1 cellular context compared by ENCODE assay signal in the genomic region with DNA sequence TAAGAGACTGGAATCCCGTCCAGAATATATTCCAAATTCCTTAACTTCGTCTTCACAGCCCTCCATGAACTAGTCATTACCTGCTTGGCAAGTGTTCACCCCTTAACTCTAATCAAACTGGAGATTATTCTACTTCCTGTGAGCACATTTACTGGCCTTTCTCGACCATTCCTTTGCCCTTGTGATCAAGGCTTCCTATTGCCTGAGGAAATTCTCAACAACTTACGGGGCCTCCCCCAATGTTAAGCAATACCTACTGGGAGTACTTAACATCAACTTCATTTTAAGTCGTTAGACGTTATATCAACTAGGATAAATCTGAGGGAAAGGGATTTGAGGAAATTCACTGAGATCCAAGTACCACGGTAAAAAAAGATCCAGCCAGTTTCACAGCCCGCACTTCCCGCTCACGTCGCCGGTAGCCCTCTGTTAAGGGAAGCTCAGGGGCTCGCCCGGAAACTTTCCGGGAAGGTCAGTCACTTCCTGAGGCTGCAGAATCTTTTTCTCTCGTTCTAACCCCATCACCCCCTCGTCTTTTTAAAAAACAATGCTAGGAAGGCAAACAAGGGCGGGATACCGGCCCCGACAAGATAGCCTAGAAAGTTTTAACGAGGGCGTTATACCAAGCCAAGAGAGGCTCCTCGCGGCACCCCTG.
TF ChIP-seq lines count a peak whose summit lies in the region.

No MANE protein-coding gene starts in this region.

TF ChIP-seq in K562, 482 proteins besides CTCF, POLR2A, EP300 and RAD21 (continued from another document):
- TF ChIP-seq, protein P1, sequence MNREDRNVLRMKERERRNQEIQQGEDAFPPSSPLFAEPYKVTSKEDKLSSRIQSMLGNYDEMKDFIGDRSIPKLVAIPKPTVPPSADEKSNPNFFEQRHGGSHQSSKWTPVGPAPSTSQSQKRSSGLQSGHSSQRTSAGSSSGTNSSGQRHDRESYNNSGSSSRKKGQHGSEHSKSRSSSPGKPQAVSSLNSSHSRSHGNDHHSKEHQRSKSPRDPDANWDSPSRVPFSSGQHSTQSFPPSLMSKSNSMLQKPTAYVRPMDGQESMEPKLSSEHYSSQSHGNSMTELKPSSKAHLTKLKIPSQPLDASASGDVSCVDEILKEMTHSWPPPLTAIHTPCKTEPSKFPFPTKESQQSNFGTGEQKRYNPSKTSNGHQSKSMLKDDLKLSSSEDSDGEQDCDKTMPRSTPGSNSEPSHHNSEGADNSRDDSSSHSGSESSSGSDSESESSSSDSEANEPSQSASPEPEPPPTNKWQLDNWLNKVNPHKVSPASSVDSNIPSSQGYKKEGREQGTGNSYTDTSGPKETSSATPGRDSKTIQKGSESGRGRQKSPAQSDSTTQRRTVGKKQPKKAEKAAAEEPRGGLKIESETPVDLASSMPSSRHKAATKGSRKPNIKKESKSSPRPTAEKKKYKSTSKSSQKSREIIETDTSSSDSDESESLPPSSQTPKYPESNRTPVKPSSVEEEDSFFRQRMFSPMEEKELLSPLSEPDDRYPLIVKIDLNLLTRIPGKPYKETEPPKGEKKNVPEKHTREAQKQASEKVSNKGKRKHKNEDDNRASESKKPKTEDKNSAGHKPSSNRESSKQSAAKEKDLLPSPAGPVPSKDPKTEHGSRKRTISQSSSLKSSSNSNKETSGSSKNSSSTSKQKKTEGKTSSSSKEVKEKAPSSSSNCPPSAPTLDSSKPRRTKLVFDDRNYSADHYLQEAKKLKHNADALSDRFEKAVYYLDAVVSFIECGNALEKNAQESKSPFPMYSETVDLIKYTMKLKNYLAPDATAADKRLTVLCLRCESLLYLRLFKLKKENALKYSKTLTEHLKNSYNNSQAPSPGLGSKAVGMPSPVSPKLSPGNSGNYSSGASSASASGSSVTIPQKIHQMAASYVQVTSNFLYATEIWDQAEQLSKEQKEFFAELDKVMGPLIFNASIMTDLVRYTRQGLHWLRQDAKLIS (CRISPR knock-in tag; IDR thresholded peaks at IDR 0.05) = peak; percentile 4; the same call in 1 of the 2 replicates
- TF ChIP-seq, protein P2, sequence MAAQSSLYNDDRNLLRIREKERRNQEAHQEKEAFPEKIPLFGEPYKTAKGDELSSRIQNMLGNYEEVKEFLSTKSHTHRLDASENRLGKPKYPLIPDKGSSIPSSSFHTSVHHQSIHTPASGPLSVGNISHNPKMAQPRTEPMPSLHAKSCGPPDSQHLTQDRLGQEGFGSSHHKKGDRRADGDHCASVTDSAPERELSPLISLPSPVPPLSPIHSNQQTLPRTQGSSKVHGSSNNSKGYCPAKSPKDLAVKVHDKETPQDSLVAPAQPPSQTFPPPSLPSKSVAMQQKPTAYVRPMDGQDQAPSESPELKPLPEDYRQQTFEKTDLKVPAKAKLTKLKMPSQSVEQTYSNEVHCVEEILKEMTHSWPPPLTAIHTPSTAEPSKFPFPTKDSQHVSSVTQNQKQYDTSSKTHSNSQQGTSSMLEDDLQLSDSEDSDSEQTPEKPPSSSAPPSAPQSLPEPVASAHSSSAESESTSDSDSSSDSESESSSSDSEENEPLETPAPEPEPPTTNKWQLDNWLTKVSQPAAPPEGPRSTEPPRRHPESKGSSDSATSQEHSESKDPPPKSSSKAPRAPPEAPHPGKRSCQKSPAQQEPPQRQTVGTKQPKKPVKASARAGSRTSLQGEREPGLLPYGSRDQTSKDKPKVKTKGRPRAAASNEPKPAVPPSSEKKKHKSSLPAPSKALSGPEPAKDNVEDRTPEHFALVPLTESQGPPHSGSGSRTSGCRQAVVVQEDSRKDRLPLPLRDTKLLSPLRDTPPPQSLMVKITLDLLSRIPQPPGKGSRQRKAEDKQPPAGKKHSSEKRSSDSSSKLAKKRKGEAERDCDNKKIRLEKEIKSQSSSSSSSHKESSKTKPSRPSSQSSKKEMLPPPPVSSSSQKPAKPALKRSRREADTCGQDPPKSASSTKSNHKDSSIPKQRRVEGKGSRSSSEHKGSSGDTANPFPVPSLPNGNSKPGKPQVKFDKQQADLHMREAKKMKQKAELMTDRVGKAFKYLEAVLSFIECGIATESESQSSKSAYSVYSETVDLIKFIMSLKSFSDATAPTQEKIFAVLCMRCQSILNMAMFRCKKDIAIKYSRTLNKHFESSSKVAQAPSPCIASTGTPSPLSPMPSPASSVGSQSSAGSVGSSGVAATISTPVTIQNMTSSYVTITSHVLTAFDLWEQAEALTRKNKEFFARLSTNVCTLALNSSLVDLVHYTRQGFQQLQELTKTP (IDR thresholded peaks at IDR 0.05; ENCODE audit: low read depth in 1 of 2, partially characterized antibody in 2 of 2) = peak in 1 of 2 experiments; percentile 14
- TF ChIP-seq KDM5B (IDR thresholded peaks at IDR 0.05; ENCODE audit: insufficient replicate concordance, low read depth, low read length) = peak; percentile 46
- peak; percentile 87 for TF ChIP-seq CEBPB (tag; IDR thresholded peaks at IDR 0.05)
- TF ChIP-seq, protein P3, sequence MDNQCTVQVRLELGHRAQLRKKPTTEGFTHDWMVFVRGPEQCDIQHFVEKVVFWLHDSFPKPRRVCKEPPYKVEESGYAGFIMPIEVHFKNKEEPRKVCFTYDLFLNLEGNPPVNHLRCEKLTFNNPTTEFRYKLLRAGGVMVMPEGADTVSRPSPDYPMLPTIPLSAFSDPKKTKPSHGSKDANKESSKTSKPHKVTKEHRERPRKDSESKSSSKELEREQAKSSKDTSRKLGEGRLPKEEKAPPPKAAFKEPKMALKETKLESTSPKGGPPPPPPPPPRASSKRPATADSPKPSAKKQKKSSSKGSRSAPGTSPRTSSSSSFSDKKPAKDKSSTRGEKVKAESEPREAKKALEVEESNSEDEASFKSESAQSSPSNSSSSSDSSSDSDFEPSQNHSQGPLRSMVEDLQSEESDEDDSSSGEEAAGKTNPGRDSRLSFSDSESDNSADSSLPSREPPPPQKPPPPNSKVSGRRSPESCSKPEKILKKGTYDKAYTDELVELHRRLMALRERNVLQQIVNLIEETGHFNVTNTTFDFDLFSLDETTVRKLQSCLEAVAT (IDR thresholded peaks at IDR 0.05) = no peak
- TF ChIP-seq FOXP1 (CRISPR knock-in tag; IDR thresholded peaks at IDR 0.05) = no peak
- no peak for TF ChIP-seq XRCC4 (IDR thresholded peaks at IDR 0.05; ENCODE audit: extremely low read depth, insufficient read depth, insufficient read length)
- TF ChIP-seq CHD1 (IDR thresholded peaks at IDR 0.05; ENCODE audit: low read length) = peak; percentile 3
- no peak for TF ChIP-seq CEBPG (CRISPR knock-in tag; IDR thresholded peaks at IDR 0.05)
- TF ChIP-seq CEBPG (tag; conservative IDR thresholded peaks at IDR 0.05 in 1 of 2, IDR thresholded peaks at IDR 0.05 in 1 of 2) = peak; percentile 80 to 90
TF ChIP-seq in K562: peak in this region for 9.
